ENCODE assay signal across 12 cellular contexts in the genomic region with DNA sequence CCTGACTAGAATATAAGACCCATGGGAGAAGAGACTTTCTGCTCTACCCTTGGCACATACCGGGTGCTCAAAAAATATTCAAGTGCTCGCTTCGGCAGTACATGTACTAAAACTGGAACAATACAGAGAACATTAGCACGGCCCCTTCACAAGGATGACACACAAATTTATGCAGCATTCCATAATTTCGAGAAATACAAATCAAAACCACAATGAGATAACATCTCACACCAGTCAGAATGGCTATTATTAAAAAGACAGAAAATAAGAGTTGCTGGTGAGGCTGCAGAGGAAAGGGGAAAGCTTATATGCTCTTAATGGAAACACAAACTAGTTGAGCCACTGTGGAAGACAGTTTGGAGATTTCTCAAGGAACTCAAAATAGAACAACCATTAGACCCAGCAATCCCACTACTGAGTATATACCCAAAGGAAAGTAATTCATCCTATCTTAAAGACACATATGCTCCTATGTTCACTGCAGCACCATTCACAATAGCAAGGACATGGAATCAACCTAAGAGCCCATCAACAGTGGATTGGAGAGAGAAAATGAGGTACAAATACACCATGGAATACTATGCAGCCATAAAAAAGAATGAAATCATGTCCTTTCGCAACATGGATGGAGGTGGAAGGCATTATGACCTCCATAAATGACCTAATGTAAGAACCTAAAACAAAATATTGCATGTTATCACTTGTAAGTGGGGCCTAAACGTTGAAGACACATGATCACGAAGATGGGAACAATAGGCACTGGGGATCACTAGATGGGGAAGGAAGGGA.
A peak's percentile ranks its signal among the peaks of the same experiment; 100 is the strongest.
DNase-seq lines count a peak whose midpoint lies in the region; ATAC-seq, FAIRE-seq and TF ChIP-seq lines count a peak whose summit lies in the region.
"Had no signal": no experiment of that assay in that cellular context is flagged by ENCODE, and none has a peak within 500 bp of the region (broad histone marks: within the 10 kb centered on the region; RNA-seq: fewer than 3 reads in every experiment).

No MANE protein-coding gene starts in this region.

- H4K20me1 ChIP-seq in OCI-LY3 (ENCODE audit: insufficient read depth, low read length) = no peaks in the 10 kb centered on the region

- H3K79me2 ChIP-seq in OCI-LY3 (ENCODE audit: low read length) = no peaks in the 10 kb centered on the region

- H3K27me3 ChIP-seq in OCI-LY3 (ENCODE audit: low read depth, low read length) (no peaks in the 10 kb centered on the region), gastrocnemius medialis (no peaks in the 10 kb centered on the region)

- H3K9ac ChIP-seq in OCI-LY3 (ENCODE audit: low read length) = no peak overlapping the region

- DNase-seq in GM12892 (ENCODE audit: insufficient read length) = no peak
- DNase-seq in epithelial cell of prostate (ENCODE audit: low read depth, low spot score) = no peak
- no peak for DNase-seq in gastrocnemius medialis
- DNase-seq in D721Med (ENCODE audit: insufficient read length, low spot score) = no peak
- no peak for DNase-seq in COLO829 (ENCODE audit: low spot score)
- no peak for DNase-seq in activated CD4-positive, alpha-beta T cell treated with anti-CD3 and anti-CD28 coated beads, Interleukin-2, amount 50 U/mL, for 1 hour
- DNase-seq: activated effector memory CD4-positive, alpha-beta T cell treated with anti-CD3 and anti-CD28 coated beads, Interleukin-2, amount 50 U/mL, for 16 hours; CD4-positive, alpha-beta memory T cell; NCI-H1694; T-helper 1 cell had no signal

- intact Hi-C loops in gastrocnemius medialis (cut with DNase I; ENCODE audit: low total_unique reads) = no loop called here

- no peak overlapping the region for H3K4me3 ChIP-seq in OCI-LY3 (ENCODE audit: low read length)
- no peak overlapping the region for H3K4me3 ChIP-seq in gastrocnemius medialis

- H3K4me1 ChIP-seq in OCI-LY3 (ENCODE audit: low read length) = peaks cover 19% of the 10 kb centered on the region
- no peaks in the 10 kb centered on the region for H3K4me1 ChIP-seq in gastrocnemius medialis

- H3K9me3 ChIP-seq in OCI-LY3 (ENCODE audit: insufficient read depth, low read length) (no peaks in the 10 kb centered on the region), gastrocnemius medialis (no peaks in the 10 kb centered on the region)

- TF ChIP-seq POLR2A in GM12892 (IDR thresholded peaks at IDR 0.05; ENCODE audit: low read depth, low read length) (no peak), gastrocnemius medialis (IDR thresholded peaks at IDR 0.05) (no peak)

- H3K4me2 ChIP-seq in OCI-LY3 (ENCODE audit: low read length) = peak overlapping the region; percentile 48; the same call in 1 of the 2 replicates

- FAIRE-seq in GM12892 (lab: Jason Lieb, UNC) (peak; percentile 44), D721Med (lab: Jason Lieb, UNC) (no peak)

- in situ Hi-C loops in gastrocnemius medialis (cut with MboI; ENCODE audit: low sequenced_read_pairs in 4 of 4) = no loop called here

- H3K27ac ChIP-seq in OCI-LY3 (ENCODE audit: low read length) (peak overlapping the region; percentile 15; the same call in 1 of the 2 replicates), epithelial cell of prostate (peak overlapping the region; percentile 86), gastrocnemius medialis (peak overlapping the region; percentile 45 to 66 (median 60))

- ATAC-seq in gastrocnemius medialis (no peak), GM18870 (IDR thresholded peaks at IDR 0.05; ENCODE audit: unreplicated experiment) (no peak)

- H2AFZ ChIP-seq in OCI-LY3 (ENCODE audit: low read depth, low read length) = peak overlapping the region; percentile 33; the same call in 1 of the 2 replicates

- H3K36me3 ChIP-seq in OCI-LY3 (replicated peaks; ENCODE audit: low read depth, low read length) (no peaks in the 10 kb centered on the region), gastrocnemius medialis (no peaks in the 10 kb centered on the region)

- TF ChIP-seq CTCF in OCI-LY3 (IDR thresholded peaks at IDR 0.05; ENCODE audit: low read depth, low read length) (no peak), gastrocnemius medialis (IDR thresholded peaks at IDR 0.05 in 4 of 5, conservative IDR thresholded peaks at IDR 0.05 in 1 of 5) (no peak), D721Med (IDR thresholded peaks at IDR 0.05; ENCODE audit: insufficient read depth, missing control alignments) (no peak)

Comparison
In these comparisons a context has a peak if more than half of its experiments do, and no peak if none do; other contexts are left out.
1. H3K27ac ChIP-seq: peak in every context shown above with its lines; median percentile 86 in epithelial cell of prostate; 60 in gastrocnemius medialis; 15 in OCI-LY3.